Comparison of ENCODE assay signal across 18 cellular contexts in genomic region chr16:11107781-11108465, GRCh38.
DNase-seq lines count a peak whose midpoint lies in the region; ATAC-seq and TF ChIP-seq lines count a peak whose summit lies in the region.
"Had no signal": no experiment of that assay in that cellular context is flagged by ENCODE, and none has a peak within 500 bp of the region (broad histone marks: within the 10 kb centered on the region; RNA-seq: fewer than 3 reads in every experiment).

No MANE protein-coding gene starts in this region.

- H3K27ac ChIP-seq in aorta (ENCODE audit: low read depth in 1 of 2, low read length in 2 of 2): peak overlapping the region in 1 of 2 donors; percentile 43
- no peak overlapping the region for H3K27ac ChIP-seq in RWPE1
- H3K27ac ChIP-seq: right lobe of liver, upper lobe of right lung had no signal

- intact Hi-C loops in aorta (cut with DNase I): loop anchor here in 1 of 2 donors (10.0 kb wide), 2 partner anchors 133 to 147 kb away; partner anchors contain the start of gene SOCS1

- CTCF ChIA-PET in activated CD8-positive, alpha-beta memory T cell treated with anti-CD3 and anti-CD28 coated beads, Interleukin-2, amount 10 ng/mL, durations not matched to agents 7 days and 5 days (lab: Charles Lee): interaction anchor here (1.4 to 1.6 kb wide), 3 partner anchors 143 to 148 kb away, joined by 3 to 7 read pairs (median 4); partner anchors contain the start of gene SOCS1
- CTCF ChIA-PET in RWPE1 (lab: Yijun Ruan, JAX): no interaction called here

- 22 to 26% methylated on average over 8 of the region's 8 CpGs for WGBS in aorta, 2 donors

- H3K36me3 ChIP-seq in adipocyte (ENCODE audit: control insufficient read depth, insufficient read depth, low read length, severe bottlenecking): no peaks in the 10 kb centered on the region
- H3K36me3 ChIP-seq in aorta (ENCODE audit: control insufficient read depth in 1 of 2, insufficient read depth in 2 of 2, low read length in 1 of 2): no peaks in the 10 kb centered on the region
- H3K36me3 ChIP-seq: right lobe of liver, upper lobe of right lung had no signal

- no peak overlapping the region for H3K9ac ChIP-seq in adipocyte (ENCODE audit: low read length)

- no peak for TF ChIP-seq CTCF in RWPE1 (conservative IDR thresholded peaks at IDR 0.05; ENCODE audit: low read depth)

- H3K4me3 Mint-ChIP-seq in activated CD8-positive, alpha-beta memory T cell treated with anti-CD3 and anti-CD28 coated beads, Interleukin-2, amount 10 ng/mL, durations not matched to agents 7 days and 5 days: no peak overlapping the region
- H3K4me3 Mint-ChIP-seq: activated naive CD8-positive, alpha-beta T cell had no signal

- peak overlapping the region; percentile 29 for H3K27ac Mint-ChIP-seq in activated CD8-positive, alpha-beta memory T cell treated with anti-CD3 and anti-CD28 coated beads, Interleukin-2, amount 10 ng/mL, durations not matched to agents 7 days and 5 days
- H3K27ac Mint-ChIP-seq: activated naive CD8-positive, alpha-beta T cell had no signal

- DNase-seq in activated CD8-positive, alpha-beta memory T cell treated with anti-CD3 and anti-CD28 coated beads, Interleukin-2, amount 10 ng/mL, durations not matched to agents 7 days and 5 days: no peak
- DNase-seq in activated CD8-positive, alpha-beta memory T cell treated with anti-CD3 and anti-CD28 coated beads, Interleukin-2, amount 50 U/mL, for 4 hours: no peak
- DNase-seq in adipocyte (ENCODE audit: low read depth): peak; percentile 31
- DNase-seq in islet precursor cell: peak; percentile 79
- peak; percentile 67 to 87 for DNase-seq in aorta
- no peak for DNase-seq in hippocampal formation (lab: John Stamatoyannopoulos, UW)
- no peak for DNase-seq in RWPE1 (ENCODE audit: low spot score)
- DNase-seq: activated CD4-positive, CD25-positive, alpha-beta regulatory T cell; cortex of kidney; KBM-7; NCI-H1694; NCI-H510A treated with DMSO at 0.1 percent for 48 hours; right lobe of liver; stimulated activated CD4-positive, alpha-beta T cell treated with anti-CD3 and anti-CD28 coated beads, Interleukin-2, amount 100 ng/mL, for 48 hours; upper lobe of right lung had no signal

- H3K4me1 Mint-ChIP-seq in activated CD8-positive, alpha-beta memory T cell treated with anti-CD3 and anti-CD28 coated beads, Interleukin-2, amount 10 ng/mL, durations not matched to agents 7 days and 5 days: peaks cover 65% of the 10 kb centered on the region

- H3K4me1 ChIP-seq in adipocyte (ENCODE audit: control insufficient read depth, insufficient read depth, low read length) (peaks cover 16% of the 10 kb centered on the region), aorta (ENCODE audit: control insufficient read depth in 1 of 2, insufficient read depth in 2 of 2, low read length in 2 of 2) (peaks cover 9 to 11% of the 10 kb centered on the region in 2 donors)

- no peaks in the 10 kb centered on the region for H3K27me3 ChIP-seq in adipocyte (replicated peaks; ENCODE audit: control insufficient read depth, insufficient read depth, low read length)
- no peaks in the 10 kb centered on the region for H3K27me3 ChIP-seq in aorta (ENCODE audit: control insufficient read depth in 1 of 2, insufficient read depth in 2 of 2, low read length in 1 of 2)
- H3K27me3 ChIP-seq: right lobe of liver, upper lobe of right lung had no signal

- no peaks in the 10 kb centered on the region for H3K27me3 Mint-ChIP-seq in activated CD8-positive, alpha-beta memory T cell treated with anti-CD3 and anti-CD28 coated beads, Interleukin-2, amount 10 ng/mL, durations not matched to agents 7 days and 5 days
- H3K27me3 Mint-ChIP-seq: activated naive CD8-positive, alpha-beta T cell had no signal

- H3K4me3 ChIP-seq in adipocyte (ENCODE audit: low read length) (no peak overlapping the region), aorta (ENCODE audit: low read length in 2 of 2) (no peak overlapping the region)
- H3K4me3 ChIP-seq: right lobe of liver, upper lobe of right lung had no signal

- H3K9me3 Mint-ChIP-seq in activated CD8-positive, alpha-beta memory T cell treated with anti-CD3 and anti-CD28 coated beads, Interleukin-2, amount 10 ng/mL, durations not matched to agents 7 days and 5 days (ENCODE audit: low read depth): peaks cover 5% of the 10 kb centered on the region

- ATAC-seq in activated CD8-positive, alpha-beta memory T cell treated with anti-CD3 and anti-CD28 coated beads, Interleukin-2, amount 10 ng/mL, durations not matched to agents 7 days and 5 days: no peak
- no peak for ATAC-seq in aorta (ENCODE audit: low FRiP score)
- ATAC-seq in GM21717 (IDR thresholded peaks at IDR 0.05; ENCODE audit: unreplicated experiment): no peak
- ATAC-seq: esophagus mucosa, right lobe of liver, upper lobe of right lung had no signal

- POLR2A ChIA-PET in RWPE1 (lab: Yijun Ruan, JAX; ENCODE audit: low non-redundant PET): no interaction called here

- H3K36me3 Mint-ChIP-seq in activated CD8-positive, alpha-beta memory T cell treated with anti-CD3 and anti-CD28 coated beads, Interleukin-2, amount 10 ng/mL, durations not matched to agents 7 days and 5 days: peaks cover 35% of the 10 kb centered on the region

- peaks cover 11% of the 10 kb centered on the region for H3K9me3 ChIP-seq in adipocyte (ENCODE audit: control insufficient read depth, low read length)
- H3K9me3 ChIP-seq in aorta (ENCODE audit: control insufficient read depth, low read length): no peaks in the 10 kb centered on the region
- H3K9me3 ChIP-seq: right lobe of liver, upper lobe of right lung had no signal

Comparison
In these comparisons a context has a peak if more than half of its experiments do, and no peak if none do; other contexts are left out.
1. DNase-seq: peak in adipocyte (single experiment), islet precursor cell (single experiment) and aorta (2 of 2); none in activated CD8-positive, alpha-beta memory T cell treated with anti-CD3 and anti-CD28 coated beads, Interleukin-2, amount 10 ng/mL, durations not matched to agents 7 days and 5 days (single experiment), activated CD8-positive, alpha-beta memory T cell treated with anti-CD3 and anti-CD28 coated beads, Interleukin-2, amount 50 U/mL, for 4 hours (single experiment), hippocampal formation (0 of 2) and RWPE1 (single experiment).